ENCODE assay signal across 17 cellular contexts in the genomic region with DNA sequence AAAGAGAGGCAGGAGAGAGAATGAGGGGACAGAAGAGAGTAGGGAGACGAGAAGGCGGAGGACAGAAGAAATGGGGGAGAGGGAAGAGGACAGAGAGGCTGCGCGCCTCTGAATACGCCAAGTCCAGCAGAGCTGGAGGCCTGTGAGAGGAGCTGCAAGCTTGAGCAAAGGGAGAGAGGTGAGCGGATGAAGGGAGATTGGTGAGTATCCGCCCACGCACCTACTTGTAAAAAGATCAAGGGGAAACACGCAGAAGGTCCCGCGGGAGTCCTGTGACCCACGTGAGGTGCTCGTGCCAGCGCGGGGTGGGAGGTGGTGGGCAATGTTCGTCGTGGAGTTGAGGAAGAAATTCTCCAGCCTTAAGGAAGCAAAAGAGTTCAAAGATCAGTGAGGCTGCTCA. TPM values are rescaled to one million over a fixed set of nuclear protein-coding genes. Genes with fewer than 3 reads are reported as not detected.
DNase-seq lines count a peak whose midpoint lies in the region; ATAC-seq and TF ChIP-seq lines count a peak whose summit lies in the region.
"Had no signal": no experiment of that assay in that cellular context is flagged by ENCODE, and none has a peak within 500 bp of the region (broad histone marks: within the 10 kb centered on the region; RNA-seq: fewer than 3 reads in every experiment).

No MANE protein-coding gene starts in this region.

- peak overlapping the region; percentile 59; the same call in 1 of the 2 replicates for H3K9ac ChIP-seq in iPS-20b (ENCODE audit: low read depth, low read length)

- H3K9me3 ChIP-seq in left ventricle myocardium inferior (replicated peaks) (no peaks in the 10 kb centered on the region), heart right ventricle (no peaks in the 10 kb centered on the region), iPS-20b (ENCODE audit: insufficient read depth, low read depth, low read length) (no peaks in the 10 kb centered on the region)
- H3K9me3 ChIP-seq: body of pancreas had no signal

- no peaks in the 10 kb centered on the region for H3K4me1 Mint-ChIP-seq in type B pancreatic cell (ENCODE audit: unreplicated experiment)

- DNase-seq in left ventricle myocardium inferior (no peak), heart right ventricle (no peak), RPMI8226 (peak; percentile 65), type B pancreatic cell (ENCODE audit: extremely low spot score, unreplicated experiment) (no peak), MV-4-11 (lab: John Stamatoyannopoulos, UW) (no peak), HCEC 1CT (no peak)
- DNase-seq in stimulated activated CD4-positive, alpha-beta T cell treated with anti-CD3 and anti-CD28 coated beads, Interleukin-2, amount 100 ng/mL, for 24 hours = no peak
- DNase-seq: body of pancreas; GDM1; left colon; NCI-H1436 treated with DMSO at 0.1 percent for 48 hours; OCI-M1; stimulated activated CD4-positive, alpha-beta T cell treated with anti-CD3 and anti-CD28 coated beads, Interleukin-4, amount 100 ng/mL, for 4 hours; T1000 had no signal

- peaks cover 60% of the 10 kb centered on the region for H3K27me3 ChIP-seq in left ventricle myocardium inferior (ENCODE audit: low read depth)
- H3K27me3 ChIP-seq in heart right ventricle = peaks cover 26 to 55% (median 44%) of the 10 kb centered on the region in 7 donors
- peaks cover 59% of the 10 kb centered on the region for H3K27me3 ChIP-seq in iPS-20b (ENCODE audit: insufficient read depth, low read length)

- no peak overlapping the region for H3K27ac ChIP-seq in left ventricle myocardium inferior (replicated peaks)
- H3K27ac ChIP-seq in heart right ventricle = no peak overlapping the region
- H3K27ac ChIP-seq in iPS-20b (ENCODE audit: low read length) = no peak overlapping the region
- H3K27ac ChIP-seq: body of pancreas, epithelial cell of prostate had no signal

- peak overlapping the region; percentile 82 for H3K4me3 Mint-ChIP-seq in type B pancreatic cell

- H3K9me3 Mint-ChIP-seq in type B pancreatic cell = no peaks in the 10 kb centered on the region

- H3K27me3 Mint-ChIP-seq in type B pancreatic cell = peaks cover 68% of the 10 kb centered on the region

- H3K36me3 ChIP-seq in left ventricle myocardium inferior = no peaks in the 10 kb centered on the region
- H3K36me3 ChIP-seq in heart right ventricle = no peaks in the 10 kb centered on the region
- no peaks in the 10 kb centered on the region for H3K36me3 ChIP-seq in iPS-20b (ENCODE audit: insufficient read depth, low read depth, low read length)

- WGBS in heart right ventricle, 2 donors = 23 to 26% methylated on average over 17 of the region's 17 CpGs

- peak overlapping the region; percentile 62 for H3K4me3 ChIP-seq in left ventricle myocardium inferior
- H3K4me3 ChIP-seq in heart right ventricle = no peak overlapping the region
- peak overlapping the region; percentile 87 for H3K4me3 ChIP-seq in iPS-20b (ENCODE audit: low read length)
- H3K4me3 ChIP-seq: body of pancreas had no signal

- no peaks in the 10 kb centered on the region for H3K36me3 Mint-ChIP-seq in type B pancreatic cell

- intact Hi-C loops in left ventricle myocardium inferior (cut with micrococcal nuclease) = no loop called here
- intact Hi-C loops in heart right ventricle (cut with DNase I) = no loop called here

- H3K27ac Mint-ChIP-seq in type B pancreatic cell = no peak overlapping the region

- no peak for ATAC-seq in heart right ventricle
- ATAC-seq: body of pancreas, left colon had no signal

- TF ChIP-seq CTCF in left ventricle myocardium inferior (IDR thresholded peaks at IDR 0.05; ENCODE audit: borderline replicate concordance) (no peak), heart right ventricle (IDR thresholded peaks at IDR 0.05) (no peak), type B pancreatic cell (conservative IDR thresholded peaks at IDR 0.05) (no peak)

- H3K4me1 ChIP-seq in left ventricle myocardium inferior (peaks cover 28% of the 10 kb centered on the region), heart right ventricle (peaks cover 0 to 21% (median 10%) of the 10 kb centered on the region in 9 donors), iPS-20b (ENCODE audit: insufficient read depth, low read length) (peaks cover 7% of the 10 kb centered on the region)

RNA-seq across cellular contexts. Expression of gene NETO1, which starts 2.0 kb away (rescaled TPM):
- total RNA-seq in left ventricle myocardium inferior = not detected
- total RNA-seq in heart right ventricle = under 1 TPM in 5 of 10 donors, not detected in 5; 0.07 to 0.78 (median 0.56) TPM
- polyA plus RNA-seq in heart right ventricle = under 1 TPM in 1 of 2 donors, not detected in 1; 0.38 TPM
- 7.0 and 13.3 TPM in 2 replicates for total RNA-seq in type B pancreatic cell (ENCODE audit: low replicate concordance)
- total RNA-seq: body of pancreas, HT-29, left colon had no signal

Comparison
In these comparisons a context has a peak if more than half of its experiments do, and no peak if none do; other contexts are left out.
1. H3K4me3 ChIP-seq: peak in left ventricle myocardium inferior (single experiment) and iPS-20b (single experiment); none in heart right ventricle (0 of 10).